In the genomic region with DNA sequence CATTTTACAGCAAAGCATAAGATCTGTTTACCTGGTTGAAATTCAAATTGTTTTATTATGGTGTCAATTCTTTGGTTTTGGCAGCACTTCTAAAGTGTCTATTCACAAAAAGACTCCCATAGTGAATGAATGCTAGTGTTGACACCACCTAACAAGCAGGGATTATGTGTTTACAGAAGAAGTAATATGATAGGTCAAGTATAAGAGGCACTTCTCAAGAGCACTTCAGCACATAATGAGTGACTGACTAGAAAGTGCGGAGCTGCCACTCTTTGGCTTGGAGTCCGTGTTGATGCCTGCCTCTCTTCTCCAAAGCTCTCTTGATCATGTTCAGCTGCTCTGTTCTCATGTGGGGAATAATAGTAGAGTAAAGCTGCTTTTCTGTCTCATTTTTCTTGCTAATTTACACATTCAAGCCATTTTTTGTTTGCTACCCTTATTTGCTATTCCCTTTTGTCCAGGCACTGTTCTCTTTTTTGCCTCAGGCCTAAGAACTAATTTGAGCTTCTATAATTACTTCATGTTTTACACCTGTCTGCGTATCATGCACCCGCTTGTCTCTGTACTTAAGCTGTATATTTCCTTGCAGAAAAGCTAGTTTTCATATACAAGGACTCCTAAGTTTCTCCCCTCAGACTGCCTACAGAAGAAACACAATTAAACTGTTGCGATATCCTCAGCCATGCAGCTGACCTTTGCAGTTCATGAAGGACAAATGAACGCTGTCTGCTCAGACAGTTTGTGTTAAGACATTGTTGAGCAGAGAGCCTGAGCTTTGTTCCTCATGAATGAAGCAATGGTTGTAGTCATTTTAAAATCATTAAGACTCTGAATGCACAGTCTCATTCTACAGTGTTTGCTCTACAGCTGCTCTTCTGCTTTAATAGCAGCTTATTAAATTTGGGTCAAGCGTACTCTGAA, we compare ENCODE assay signal across 1 cellular context.
TF ChIP-seq lines count a peak whose summit lies in the region.

No MANE protein-coding gene starts in this region.

TF ChIP-seq in GM23338, 12 proteins besides CTCF, POLR2A, EP300 and RAD21 (continued from another document):
- TF ChIP-seq, protein P1, sequence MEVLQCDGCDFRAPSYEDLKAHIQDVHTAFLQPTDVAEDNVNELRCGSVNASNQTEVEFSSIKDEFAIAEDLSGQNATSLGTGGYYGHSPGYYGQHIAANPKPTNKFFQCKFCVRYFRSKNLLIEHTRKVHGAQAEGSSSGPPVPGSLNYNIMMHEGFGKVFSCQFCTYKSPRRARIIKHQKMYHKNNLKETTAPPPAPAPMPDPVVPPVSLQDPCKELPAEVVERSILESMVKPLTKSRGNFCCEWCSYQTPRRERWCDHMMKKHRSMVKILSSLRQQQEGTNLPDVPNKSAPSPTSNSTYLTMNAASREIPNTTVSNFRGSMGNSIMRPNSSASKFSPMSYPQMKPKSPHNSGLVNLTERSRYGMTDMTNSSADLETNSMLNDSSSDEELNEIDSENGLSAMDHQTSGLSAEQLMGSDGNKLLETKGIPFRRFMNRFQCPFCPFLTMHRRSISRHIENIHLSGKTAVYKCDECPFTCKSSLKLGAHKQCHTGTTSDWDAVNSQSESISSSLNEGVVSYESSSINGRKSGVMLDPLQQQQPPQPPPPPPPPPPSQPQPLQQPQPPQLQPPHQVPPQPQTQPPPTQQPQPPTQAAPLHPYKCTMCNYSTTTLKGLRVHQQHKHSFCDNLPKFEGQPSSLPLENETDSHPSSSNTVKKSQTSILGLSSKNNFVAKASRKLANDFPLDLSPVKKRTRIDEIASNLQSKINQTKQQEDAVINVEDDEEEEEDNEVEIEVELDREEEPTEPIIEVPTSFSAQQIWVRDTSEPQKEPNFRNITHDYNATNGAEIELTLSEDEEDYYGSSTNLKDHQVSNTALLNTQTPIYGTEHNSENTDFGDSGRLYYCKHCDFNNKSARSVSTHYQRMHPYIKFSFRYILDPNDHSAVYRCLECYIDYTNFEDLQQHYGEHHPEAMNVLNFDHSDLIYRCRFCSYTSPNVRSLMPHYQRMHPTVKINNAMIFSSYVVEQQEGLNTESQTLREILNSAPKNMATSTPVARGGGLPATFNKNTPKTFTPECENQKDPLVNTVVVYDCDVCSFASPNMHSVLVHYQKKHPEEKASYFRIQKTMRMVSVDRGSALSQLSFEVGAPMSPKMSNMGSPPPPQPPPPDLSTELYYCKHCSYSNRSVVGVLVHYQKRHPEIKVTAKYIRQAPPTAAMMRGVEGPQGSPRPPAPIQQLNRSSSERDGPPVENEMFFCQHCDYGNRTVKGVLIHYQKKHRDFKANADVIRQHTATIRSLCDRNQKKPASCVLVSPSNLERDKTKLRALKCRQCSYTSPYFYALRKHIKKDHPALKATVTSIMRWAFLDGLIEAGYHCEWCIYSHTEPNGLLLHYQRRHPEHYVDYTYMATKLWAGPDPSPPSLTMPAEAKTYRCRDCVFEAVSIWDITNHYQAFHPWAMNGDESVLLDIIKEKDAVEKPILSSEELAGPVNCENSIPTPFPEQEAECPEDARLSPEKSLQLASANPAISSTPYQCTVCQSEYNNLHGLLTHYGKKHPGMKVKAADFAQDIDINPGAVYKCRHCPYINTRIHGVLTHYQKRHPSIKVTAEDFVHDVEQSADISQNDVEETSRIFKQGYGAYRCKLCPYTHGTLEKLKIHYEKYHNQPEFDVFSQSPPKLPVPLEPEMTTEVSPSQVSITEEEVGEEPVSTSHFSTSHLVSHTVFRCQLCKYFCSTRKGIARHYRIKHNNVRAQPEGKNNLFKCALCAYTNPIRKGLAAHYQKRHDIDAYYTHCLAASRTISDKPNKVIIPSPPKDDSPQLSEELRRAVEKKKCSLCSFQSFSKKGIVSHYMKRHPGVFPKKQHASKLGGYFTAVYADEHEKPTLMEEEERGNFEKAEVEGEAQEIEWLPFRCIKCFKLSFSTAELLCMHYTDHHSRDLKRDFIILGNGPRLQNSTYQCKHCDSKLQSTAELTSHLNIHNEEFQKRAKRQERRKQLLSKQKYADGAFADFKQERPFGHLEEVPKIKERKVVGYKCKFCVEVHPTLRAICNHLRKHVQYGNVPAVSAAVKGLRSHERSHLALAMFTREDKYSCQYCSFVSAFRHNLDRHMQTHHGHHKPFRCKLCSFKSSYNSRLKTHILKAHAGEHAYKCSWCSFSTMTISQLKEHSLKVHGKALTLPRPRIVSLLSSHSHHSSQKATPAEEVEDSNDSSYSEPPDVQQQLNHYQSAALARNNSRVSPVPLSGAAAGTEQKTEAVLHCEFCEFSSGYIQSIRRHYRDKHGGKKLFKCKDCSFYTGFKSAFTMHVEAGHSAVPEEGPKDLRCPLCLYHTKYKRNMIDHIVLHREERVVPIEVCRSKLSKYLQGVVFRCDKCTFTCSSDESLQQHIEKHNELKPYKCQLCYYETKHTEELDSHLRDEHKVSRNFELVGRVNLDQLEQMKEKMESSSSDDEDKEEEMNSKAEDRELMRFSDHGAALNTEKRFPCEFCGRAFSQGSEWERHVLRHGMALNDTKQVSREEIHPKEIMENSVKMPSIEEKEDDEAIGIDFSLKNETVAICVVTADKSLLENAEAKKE (CRISPR knock-in tag; IDR thresholded peaks at IDR 0.05), result no peak
- TF ChIP-seq ZNF331 (CRISPR knock-in tag; IDR thresholded peaks at IDR 0.05; ENCODE audit: low read depth), result no peak
- no peak for TF ChIP-seq CREB1 (CRISPR knock-in tag; IDR thresholded peaks at IDR 0.05; ENCODE audit: low read depth)
- TF ChIP-seq JUNB (IDR thresholded peaks at IDR 0.05; ENCODE audit: unreplicated experiment), result no peak
- no peak for TF ChIP-seq EZH2 (IDR thresholded peaks at IDR 0.05; ENCODE audit: low read depth, unreplicated experiment)
- no peak for TF ChIP-seq NANOG (IDR thresholded peaks at IDR 0.05; ENCODE audit: borderline replicate concordance)
- no peak for TF ChIP-seq STAT1 (IDR thresholded peaks at IDR 0.05; ENCODE audit: unreplicated experiment)
